Comparison of ENCODE assay signal across 18 cellular contexts in the genomic region with DNA sequence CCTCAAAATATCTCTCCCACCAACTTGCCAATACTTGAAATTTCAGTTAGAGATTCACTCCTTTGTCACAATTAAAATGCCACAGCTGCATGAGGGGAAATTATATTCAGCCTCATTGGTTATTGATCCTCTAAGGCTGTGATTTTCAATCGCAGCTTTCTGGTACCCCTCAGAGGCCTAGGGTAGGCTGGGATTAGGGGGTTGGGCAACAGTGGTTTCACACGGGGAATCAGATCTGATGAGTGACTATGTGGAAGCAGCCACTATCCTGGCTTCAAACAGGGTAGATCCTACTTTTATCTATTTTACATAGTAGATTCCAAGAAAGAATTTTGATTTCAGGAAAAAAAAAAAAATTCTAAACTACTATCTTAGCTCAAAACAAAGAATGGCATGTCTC.
DNase-seq lines count a peak whose midpoint lies in the region; ATAC-seq and TF ChIP-seq lines count a peak whose summit lies in the region.
"Had no signal": no experiment of that assay in that cellular context is flagged by ENCODE, and none has a peak within 500 bp of the region (broad histone marks: within the 10 kb centered on the region; RNA-seq: fewer than 3 reads in every experiment).

No MANE protein-coding gene starts in this region.

- H2AFZ ChIP-seq in GM23338 (peak overlapping the region; percentile 52; the same call in 1 of the 2 replicates), neural progenitor cell (replicated peaks) (peak overlapping the region; percentile 78)

- H3K27me3 Mint-ChIP-seq in GM23338 (ENCODE audit: insufficient read depth, low read depth, poor library complexity) (no peaks in the 10 kb centered on the region), WTC11 (ENCODE audit: low read depth) (no peaks in the 10 kb centered on the region), neural progenitor cell (ENCODE audit: insufficient read depth, low read depth) (peaks cover 4% of the 10 kb centered on the region)
- no peaks in the 10 kb centered on the region for H3K27me3 Mint-ChIP-seq in T-helper 2 cell treated with Interferon-gamma antibody and Interleukin-4, amounts not matched to agents 5 μg/mL and 100 μg/mL, for 36 hours (ENCODE audit: low read depth)
- H3K27me3 Mint-ChIP-seq: B cell; CD4-positive, alpha-beta T cell had no signal

- H3K9me3 Mint-ChIP-seq in GM23338: no peaks in the 10 kb centered on the region
- H3K9me3 Mint-ChIP-seq in WTC11: peaks cover 4% of the 10 kb centered on the region
- H3K9me3 Mint-ChIP-seq in neural progenitor cell: no peaks in the 10 kb centered on the region
- no peaks in the 10 kb centered on the region for H3K9me3 Mint-ChIP-seq in T-helper 2 cell treated with Interferon-gamma antibody and Interleukin-4, amounts not matched to agents 5 μg/mL and 100 μg/mL, for 36 hours
- H3K9me3 Mint-ChIP-seq: CD4-positive, alpha-beta T cell; CD8-positive, alpha-beta T cell had no signal

- no peak overlapping the region for H3K4me2 ChIP-seq in GM23338
- H3K4me2 ChIP-seq in neural progenitor cell: peak overlapping the region; percentile 26
- H3K4me2 ChIP-seq: A549; BLaER1 treated with 17β-estradiol and CSF1 and Interleukin-3, amounts not matched to agents 10 nM and 100 nM had no signal

- H3K27ac Mint-ChIP-seq in GM23338 (no peak overlapping the region), WTC11 (no peak overlapping the region), neural progenitor cell (no peak overlapping the region)
- H3K27ac Mint-ChIP-seq in T-helper 2 cell treated with Interferon-gamma antibody and Interleukin-4, amounts not matched to agents 5 μg/mL and 100 μg/mL, for 36 hours: no peak overlapping the region
- H3K27ac Mint-ChIP-seq: B cell; CD4-positive, alpha-beta T cell; CD8-positive, alpha-beta T cell had no signal

- peaks cover 13% of the 10 kb centered on the region for H3K4me1 ChIP-seq in GM23338 (ENCODE audit: insufficient read depth)
- peaks cover 37% of the 10 kb centered on the region for H3K4me1 ChIP-seq in neural progenitor cell
- H3K4me1 ChIP-seq: A549; BLaER1 treated with 17β-estradiol and CSF1 and Interleukin-3, amounts not matched to agents 10 nM and 100 nM; Caco-2 had no signal

- no peaks in the 10 kb centered on the region for H3K9me2 ChIP-seq in GM23338 (ENCODE audit: insufficient read depth)

- POLR2A ChIA-PET in WTC11 (lab: Charles Lee): no interaction called here

- no peaks in the 10 kb centered on the region for H3K9me3 ChIP-seq in neural progenitor cell (ENCODE audit: low read depth)
- H3K9me3 ChIP-seq: A549; BLaER1 treated with 17β-estradiol and CSF1 and Interleukin-3, amounts not matched to agents 10 nM and 100 nM; Caco-2 had no signal

- no peak overlapping the region for H3K4me3 ChIP-seq in GM23338
- no peak overlapping the region for H3K4me3 ChIP-seq in neural progenitor cell
- H3K4me3 ChIP-seq: A549; BLaER1 treated with 17β-estradiol and CSF1 and Interleukin-3, amounts not matched to agents 10 nM and 100 nM had no signal

- H3K27me3 ChIP-seq in GM23338 (ENCODE audit: insufficient read depth) (no peaks in the 10 kb centered on the region), neural progenitor cell (no peaks in the 10 kb centered on the region)
- H3K27me3 ChIP-seq: BLaER1 treated with 17β-estradiol and CSF1 and Interleukin-3, amounts not matched to agents 10 nM and 100 nM had no signal

- H3K27ac ChIP-seq in GM23338 (ENCODE audit: low read depth) (no peak overlapping the region), neural progenitor cell (no peak overlapping the region)
- H3K27ac ChIP-seq: 22Rv1; A549; BLaER1 treated with 17β-estradiol and CSF1 and Interleukin-3, amounts not matched to agents 10 nM and 100 nM; C4-2B had no signal

- no peaks in the 10 kb centered on the region for H3K36me3 ChIP-seq in GM23338 (ENCODE audit: insufficient read depth)
- no peaks in the 10 kb centered on the region for H3K36me3 ChIP-seq in neural progenitor cell
- H3K36me3 ChIP-seq: BLaER1 treated with 17β-estradiol and CSF1 and Interleukin-3, amounts not matched to agents 10 nM and 100 nM had no signal

- no peaks in the 10 kb centered on the region for H3F3A ChIP-seq in GM23338 (replicated peaks; ENCODE audit: low read depth)
- peaks cover 9% of the 10 kb centered on the region for H3F3A ChIP-seq in neural progenitor cell (ENCODE audit: low read depth)

- no peaks in the 10 kb centered on the region for H3K79me2 ChIP-seq in GM23338 (replicated peaks; ENCODE audit: insufficient read depth)
- H3K79me2 ChIP-seq in neural progenitor cell (ENCODE audit: low read depth): no peaks in the 10 kb centered on the region

- ATAC-seq in GM23338: peak; percentile 75
- peak; percentile 60; the same call in 1 of the 2 replicates for ATAC-seq in WTC11
- ATAC-seq in GM18520 (IDR thresholded peaks at IDR 0.05; ENCODE audit: unreplicated experiment): no peak
- ATAC-seq in HG03521 (IDR thresholded peaks at IDR 0.05; ENCODE audit: unreplicated experiment): no peak
- ATAC-seq: A549; CD8-positive, alpha-beta T cell had no signal

- peaks cover 17% of the 10 kb centered on the region for H3K4me1 Mint-ChIP-seq in GM23338
- H3K4me1 Mint-ChIP-seq in WTC11: peaks cover 26% of the 10 kb centered on the region
- H3K4me1 Mint-ChIP-seq in neural progenitor cell: peaks cover 29% of the 10 kb centered on the region
- no peaks in the 10 kb centered on the region for H3K4me1 Mint-ChIP-seq in T-helper 2 cell treated with Interferon-gamma antibody and Interleukin-4, amounts not matched to agents 5 μg/mL and 100 μg/mL, for 36 hours (ENCODE audit: low read depth)
- H3K4me1 Mint-ChIP-seq: B cell had no signal

- H3K9ac ChIP-seq in neural progenitor cell: no peak overlapping the region
- H3K9ac ChIP-seq: BLaER1 treated with 17β-estradiol and CSF1 and Interleukin-3, amounts not matched to agents 10 nM and 100 nM had no signal

- TF ChIP-seq CTCF in GM23338 (conservative IDR thresholded peaks at IDR 0.05; ENCODE audit: low read depth in 2 of 2) (no peak), WTC11 (IDR thresholded peaks at IDR 0.05) (no peak), neural progenitor cell (IDR thresholded peaks at IDR 0.05) (no peak)

- DNase-seq in GM23338 (ENCODE audit: low spot score) (no peak), WTC11 (ENCODE audit: low spot score) (no peak), neural progenitor cell (ENCODE audit: low spot score) (no peak)
- DNase-seq in T-helper 2 cell treated with Interferon-gamma antibody and Interleukin-4, amounts not matched to agents 5 μg/mL and 100 μg/mL, for 36 hours (ENCODE audit: low spot score): no peak
- DNase-seq: AML-193; Caco-2; Calu3; CD4-positive, alpha-beta T cell; CD8-positive, alpha-beta T cell; DMS79 treated with DMSO at 0.1 percent for 48 hours; GF-D8 had no signal

- H3K36me3 Mint-ChIP-seq in GM23338 (ENCODE audit: low read depth) (no peaks in the 10 kb centered on the region), WTC11 (no peaks in the 10 kb centered on the region; the same call in 1 of the 2 replicates), neural progenitor cell (peaks cover 2% of the 10 kb centered on the region)
- H3K36me3 Mint-ChIP-seq in T-helper 2 cell treated with Interferon-gamma antibody and Interleukin-4, amounts not matched to agents 5 μg/mL and 100 μg/mL, for 36 hours (ENCODE audit: low read depth): no peaks in the 10 kb centered on the region
- H3K36me3 Mint-ChIP-seq: CD8-positive, alpha-beta T cell had no signal

- CTCF ChIA-PET in WTC11 (lab: Charles Lee): interaction anchor here (1.0 to 4.9 kb wide), 3 partner anchors 10 to 717 kb away, joined by 3 to 36 read pairs (median 3); no protein-coding TSS in a partner anchor

- H4K20me1 ChIP-seq in GM23338 (replicated peaks; ENCODE audit: insufficient read depth): no peaks in the 10 kb centered on the region
- H4K20me1 ChIP-seq in neural progenitor cell (ENCODE audit: low read depth): no peaks in the 10 kb centered on the region
- H4K20me1 ChIP-seq: BLaER1 treated with 17β-estradiol and CSF1 and Interleukin-3, amounts not matched to agents 10 nM and 100 nM had no signal

- H3K4me3 Mint-ChIP-seq in GM23338 (no peak overlapping the region), WTC11 (no peak overlapping the region), neural progenitor cell (no peak overlapping the region)
- H3K4me3 Mint-ChIP-seq in T-helper 2 cell treated with Interferon-gamma antibody and Interleukin-4, amounts not matched to agents 5 μg/mL and 100 μg/mL, for 36 hours: no peak overlapping the region
- H3K4me3 Mint-ChIP-seq: B cell; CD4-positive, alpha-beta T cell; CD8-positive, alpha-beta T cell had no signal

TF ChIP-seq in GM23338, 12 proteins besides CTCF, POLR2A, EP300 and RAD21 (continues in another document):
- TF ChIP-seq ZNF331 (CRISPR knock-in tag; IDR thresholded peaks at IDR 0.05; ENCODE audit: low read depth) (no peak), POLR2AphosphoS5 (IDR thresholded peaks at IDR 0.05; ENCODE audit: low read depth) (no peak), ZNF114 (CRISPR knock-in tag; IDR thresholded peaks at IDR 0.05) (no peak), STAT1 (IDR thresholded peaks at IDR 0.05; ENCODE audit: unreplicated experiment) (no peak), CREB1 (CRISPR knock-in tag; IDR thresholded peaks at IDR 0.05; ENCODE audit: low read depth) (no peak)
- TF ChIP-seq, protein P1, sequence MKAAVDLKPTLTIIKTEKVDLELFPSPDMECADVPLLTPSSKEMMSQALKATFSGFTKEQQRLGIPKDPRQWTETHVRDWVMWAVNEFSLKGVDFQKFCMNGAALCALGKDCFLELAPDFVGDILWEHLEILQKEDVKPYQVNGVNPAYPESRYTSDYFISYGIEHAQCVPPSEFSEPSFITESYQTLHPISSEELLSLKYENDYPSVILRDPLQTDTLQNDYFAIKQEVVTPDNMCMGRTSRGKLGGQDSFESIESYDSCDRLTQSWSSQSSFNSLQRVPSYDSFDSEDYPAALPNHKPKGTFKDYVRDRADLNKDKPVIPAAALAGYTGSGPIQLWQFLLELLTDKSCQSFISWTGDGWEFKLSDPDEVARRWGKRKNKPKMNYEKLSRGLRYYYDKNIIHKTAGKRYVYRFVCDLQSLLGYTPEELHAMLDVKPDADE (IDR thresholded peaks at IDR 0.05): no peak

Comparison
In these comparisons a context has a peak if more than half of its experiments do, and no peak if none do; other contexts are left out.
1. ATAC-seq: peak in GM23338 (single experiment) and WTC11 (single experiment); none in GM18520 (single experiment) and HG03521 (single experiment).